In genomic region chr1:8642114-8642513, GRCh38 we compare ENCODE assay signal across 21 cellular contexts.
A peak's percentile ranks its signal among the peaks of the same experiment; 100 is the strongest.
DNase-seq lines count a peak whose midpoint lies in the region; ATAC-seq, FAIRE-seq and TF ChIP-seq lines count a peak whose summit lies in the region.
"Had no signal": no experiment of that assay in that cellular context is flagged by ENCODE, and none has a peak within 500 bp of the region (broad histone marks: within the 10 kb centered on the region; RNA-seq: fewer than 3 reads in every experiment).

No MANE protein-coding gene starts in this region.

- no peak for ATAC-seq in K562
- ATAC-seq in memory B cell (ENCODE audit: low read depth): no peak
- ATAC-seq: GM12878, HCT116 had no signal

- no peaks in the 10 kb centered on the region for H3K36me3 ChIP-seq in KMS-11 (ENCODE audit: insufficient read depth)
- peaks cover 12% of the 10 kb centered on the region; the same call in 2 of the 3 replicates for H3K36me3 ChIP-seq in K562 (ENCODE audit: control insufficient read depth, insufficient read depth, low read length)
- H3K36me3 ChIP-seq: BE2C had no signal

- no TSS peak for BruUV-seq in K562 (replicated peaks; lab: Mats Ljungman, UMichigan)

- H3K27me3 ChIP-seq in KMS-11 (ENCODE audit: insufficient read depth, low read depth) (no peaks in the 10 kb centered on the region), K562 (ENCODE audit: control insufficient read depth in 2 of 2, insufficient read depth in 2 of 2, low read length in 2 of 2) (no peaks in the 10 kb centered on the region)
- H3K27me3 ChIP-seq: BE2C had no signal

- POLR2A ChIA-PET in K562 (lab: Yijun Ruan, JAX): no interaction called here

- peaks cover 56% of the 10 kb centered on the region for H3K4me1 ChIP-seq in KMS-11 (ENCODE audit: low read depth, poor library complexity, severe bottlenecking)
- H3K4me1 ChIP-seq in K562 (replicated peaks in 1 of 2; ENCODE audit: control insufficient read depth in 2 of 2, insufficient read depth in 2 of 2, low read length in 2 of 2): no peaks in the 10 kb centered on the region
- H3K4me1 ChIP-seq: BE2C had no signal

- H3K4me3 Mint-ChIP-seq in memory B cell: no peak overlapping the region
- H3K4me3 Mint-ChIP-seq in activated naive CD4-positive, alpha-beta T cell treated with anti-CD3 and anti-CD28 coated beads for 36 hours: no peak overlapping the region
- H3K4me3 Mint-ChIP-seq: CD4-positive, CD25-positive, alpha-beta regulatory T cell; CD8-positive, alpha-beta memory T cell; HFFc6 had no signal

- TF ChIP-seq CTCF in KMS-11 (conservative IDR thresholded peaks at IDR 0.05; ENCODE audit: low read depth, low read length): no peak
- no peak for TF ChIP-seq CTCF in K562 (IDR thresholded peaks at IDR 0.05 in 2 of 3, conservative IDR thresholded peaks at IDR 0.05 in 1 of 3; ENCODE audit: insufficient read depth in 2 of 3, low read depth in 1 of 3, low read length in 3 of 3)

- H3K79me2 ChIP-seq in KMS-11 (ENCODE audit: insufficient read depth, low read depth): peaks cover 11% of the 10 kb centered on the region; the same call in 1 of the 2 replicates
- peaks cover 18% of the 10 kb centered on the region; the same call in 2 of the 3 replicates for H3K79me2 ChIP-seq in K562 (ENCODE audit: control insufficient read depth, insufficient read depth, low read length)

- no peak for TF ChIP-seq POLR2A in K562 (conservative IDR thresholded peaks at IDR 0.05)

- in situ Hi-C loops in K562 (cut with MboI): no loop called here

- CTCF ChIA-PET in K562 (lab: Yijun Ruan, JAX; ENCODE audit: low intra/inter-chr PET ratio): no interaction called here
- CTCF ChIA-PET in activated naive CD4-positive, alpha-beta T cell treated with anti-CD3 and anti-CD28 coated beads for 36 hours (lab: Charles Lee): no interaction called here

- H4K20me1 ChIP-seq in KMS-11 (ENCODE audit: insufficient read depth): peaks cover 26% of the 10 kb centered on the region
- H4K20me1 ChIP-seq in K562 (replicated peaks; ENCODE audit: control insufficient read depth, insufficient read depth, low read length): peaks cover 31% of the 10 kb centered on the region

- H3K27ac ChIP-seq in KMS-11 (no peak overlapping the region), K562 (ENCODE audit: extremely low read depth, low read depth, low read length) (no peak overlapping the region)
- H3K27ac ChIP-seq: GM23248 had no signal

- H3K4me2 ChIP-seq in KMS-11: peak overlapping the region; percentile 55
- no peak overlapping the region for H3K4me2 ChIP-seq in K562 (ENCODE audit: insufficient read depth, low read length)

- peaks cover 3% of the 10 kb centered on the region for H3K36me3 Mint-ChIP-seq in memory B cell
- H3K36me3 Mint-ChIP-seq in activated naive CD4-positive, alpha-beta T cell treated with anti-CD3 and anti-CD28 coated beads for 36 hours (ENCODE audit: low read depth): peaks cover 2% of the 10 kb centered on the region
- H3K36me3 Mint-ChIP-seq: IgD-negative memory B cell had no signal

- no peaks in the 10 kb centered on the region for H3K9me3 Mint-ChIP-seq in memory B cell
- H3K9me3 Mint-ChIP-seq in activated naive CD4-positive, alpha-beta T cell treated with anti-CD3 and anti-CD28 coated beads for 36 hours: no peaks in the 10 kb centered on the region
- H3K9me3 Mint-ChIP-seq: CD4-positive, CD25-positive, alpha-beta regulatory T cell; CD8-positive, alpha-beta memory T cell; HFFc6; IgD-negative memory B cell had no signal

- 89% methylated on average over 2 of the region's 2 CpGs for WGBS in K562 (ENCODE audit: insufficient coverage, low coverage, missing lambda C conversion rate)

- FAIRE-seq in K562 (lab: Jason Lieb, UNC): no peak
- FAIRE-seq: GM12878, H54, HTR-8/SVneo had no signal

- no peaks in the 10 kb centered on the region for H3K9me3 ChIP-seq in K562 (replicated peaks; ENCODE audit: control insufficient read depth, insufficient read depth, low read depth, low read length)
- H3K9me3 ChIP-seq: BE2C had no signal

- H3K9me1 ChIP-seq in K562 (ENCODE audit: control insufficient read depth, insufficient read depth, low read length): no peaks in the 10 kb centered on the region

- intact Hi-C loops in K562 (cut with micrococcal nuclease): no loop called here
- intact Hi-C loops in activated naive CD4-positive, alpha-beta T cell treated with anti-CD3 and anti-CD28 coated beads for 36 hours (cut with micrococcal nuclease): no loop called here

- H3K4me1 Mint-ChIP-seq in memory B cell: peaks cover 41% of the 10 kb centered on the region
- H3K4me1 Mint-ChIP-seq in activated naive CD4-positive, alpha-beta T cell treated with anti-CD3 and anti-CD28 coated beads for 36 hours (ENCODE audit: low read depth): peaks cover 21% of the 10 kb centered on the region

- DNase-seq in K562 (ENCODE audit: extremely low read depth in 1 of 4, low spot score in 3 of 4) (no peak), memory B cell (ENCODE audit: low spot score in 2 of 2) (no peak), NCI-H2171 (lab: John Stamatoyannopoulos, UW) (no peak)
- no peak for DNase-seq in activated naive CD4-positive, alpha-beta T cell treated with anti-CD3 and anti-CD28 coated beads for 36 hours
- no peak for DNase-seq in activated effector memory CD4-positive, alpha-beta T cell treated with anti-CD3 and anti-CD28 coated beads, Interleukin-2, amount 50 U/mL, for 16 hours
- DNase-seq: BE2C; CD4-positive, CD25-positive, alpha-beta regulatory T cell; CD8-positive, alpha-beta memory T cell; COR-L47; DMS 273 treated with DMSO at 0.1 percent for 48 hours; DMS53; DND-41; EL; GM23248; HFFc6 had no signal

- TF ChIP-seq RAD21 in K562 (CRISPR knock-in tag; conservative IDR thresholded peaks at IDR 0.05 in 1 of 2, IDR thresholded peaks at IDR 0.05 in 1 of 2): no peak

- no peaks in the 10 kb centered on the region for H3K27me3 Mint-ChIP-seq in memory B cell
- H3K27me3 Mint-ChIP-seq in activated naive CD4-positive, alpha-beta T cell treated with anti-CD3 and anti-CD28 coated beads for 36 hours (ENCODE audit: low read depth): no peaks in the 10 kb centered on the region
- H3K27me3 Mint-ChIP-seq: CD4-positive, CD25-positive, alpha-beta regulatory T cell; CD8-positive, alpha-beta memory T cell; IgD-negative memory B cell had no signal

- no peak for TF ChIP-seq EP300 in K562 (IDR thresholded peaks at IDR 0.05; ENCODE audit: low read length)

- H2AFZ ChIP-seq in KMS-11 (ENCODE audit: low read depth) (no peak overlapping the region), K562 (ENCODE audit: low read depth, low read length) (no peak overlapping the region)
- H2AFZ ChIP-seq: GM23248 had no signal

- peak overlapping the region; percentile 96 for H3K27ac Mint-ChIP-seq in memory B cell
- no peak overlapping the region for H3K27ac Mint-ChIP-seq in activated naive CD4-positive, alpha-beta T cell treated with anti-CD3 and anti-CD28 coated beads for 36 hours
- H3K27ac Mint-ChIP-seq: HFFc6 had no signal

- no peak overlapping the region for H3K4me3 ChIP-seq in KMS-11 (IDR thresholded peaks at IDR 0.05; ENCODE audit: insufficient read depth, low read depth, low read length)
- no peak overlapping the region for H3K4me3 ChIP-seq in K562
- H3K4me3 ChIP-seq: GM12878, GM23248 had no signal

- H3K9ac ChIP-seq in KMS-11 (no peak overlapping the region), K562 (ENCODE audit: insufficient read depth in 1 of 2, low read depth in 2 of 2, low read length in 2 of 2) (no peak overlapping the region)
- H3K9ac ChIP-seq: GM23248 had no signal

TF ChIP-seq in K562, 482 proteins besides CTCF, POLR2A, EP300 and RAD21:
- no peak for TF ChIP-seq ZC3H4 (CRISPR knock-in tag; IDR thresholded peaks at IDR 0.05; ENCODE audit: borderline replicate concordance)
- no peak for TF ChIP-seq TCFL5 (CRISPR knock-in tag; conservative IDR thresholded peaks at IDR 0.05)
- no peak for TF ChIP-seq RBFOX2 (IDR thresholded peaks at IDR 0.05; ENCODE audit: low read depth, low read length)
- TF ChIP-seq MIER1 (IDR thresholded peaks at IDR 0.05; ENCODE audit: low read depth): no peak
- peak; percentile 76 for TF ChIP-seq RBM25 (IDR thresholded peaks at IDR 0.05; ENCODE audit: low read depth, low read length, severe bottlenecking)
- TF ChIP-seq HDAC3 (IDR thresholded peaks at IDR 0.05; ENCODE audit: borderline replicate concordance, partially characterized antibody): no peak
- TF ChIP-seq ZC3H11A (IDR thresholded peaks at IDR 0.05; ENCODE audit: low read depth, low read length): no peak
